Comparison of ENCODE assay signal across 15 cellular contexts in the genomic region with DNA sequence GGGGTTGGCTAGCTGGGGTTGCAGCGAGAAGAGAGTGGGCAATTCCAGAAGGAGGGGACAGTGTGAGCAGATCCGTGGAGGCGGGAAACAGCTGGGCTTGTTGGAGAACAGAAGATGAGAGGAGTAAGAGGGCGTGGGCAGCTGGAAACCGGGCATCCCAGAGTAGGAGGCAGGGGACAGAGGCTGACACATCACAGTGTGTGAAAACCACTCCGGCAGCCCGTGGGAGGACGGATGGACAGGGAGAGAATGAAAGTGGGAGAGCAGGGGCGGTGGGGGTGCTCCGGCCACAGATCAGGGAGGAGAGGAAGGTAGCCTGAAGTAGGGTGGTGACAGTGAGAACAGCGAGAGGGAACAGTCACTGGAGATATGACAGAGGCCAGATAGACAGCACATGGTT. TPM values are rescaled to one million over a fixed set of nuclear protein-coding genes. Genes with fewer than 3 reads are reported as not detected.
A peak's percentile ranks its signal among the peaks of the same experiment; 100 is the strongest.
DNase-seq lines count a peak whose midpoint lies in the region; ATAC-seq and TF ChIP-seq lines count a peak whose summit lies in the region.
"Had no signal": no experiment of that assay in that cellular context is flagged by ENCODE, and none has a peak within 500 bp of the region (broad histone marks: within the 10 kb centered on the region; RNA-seq: fewer than 3 reads in every experiment).

No MANE protein-coding gene starts in this region.

- H3K4me1 ChIP-seq in SJCRH30 = peaks cover 2% of the 10 kb centered on the region; the same call in 1 of the 2 replicates
- peaks cover 0 to 6% (median 1%) of the 10 kb centered on the region in 4 donors for H3K4me1 ChIP-seq in sigmoid colon
- no peaks in the 10 kb centered on the region for H3K4me1 ChIP-seq in aorta (ENCODE audit: control insufficient read depth in 1 of 2, insufficient read depth in 2 of 2, low read length in 2 of 2)

- DNase-seq in HFFc6 = no peak
- peak; percentile 39 to 51 for DNase-seq in SJCRH30
- DNase-seq in left kidney (ENCODE audit: low read depth, low spot score) = peak; percentile 34
- DNase-seq in sigmoid colon = peak; percentile 52
- no peak for DNase-seq in aorta
- no peak for DNase-seq in SIG-M5 (lab: John Stamatoyannopoulos, UW)
- DNase-seq: CD8-positive, alpha-beta T cell; Kasumi-1; NCI-H1436; NCI-H2029 treated with DMSO at 0.1 percent for 48 hours; NCI-H510A treated with DMSO at 0.1 percent for 48 hours; SHP77 treated with DMSO at 0.1 percent for 48 hours had no signal

- no peaks in the 10 kb centered on the region for H3K36me3 Mint-ChIP-seq in HFFc6 (ENCODE audit: low read depth)
- H3K36me3 Mint-ChIP-seq: CD8-positive, alpha-beta T cell had no signal

- H3K27me3 ChIP-seq in SJCRH30 (peaks cover 8% of the 10 kb centered on the region), sigmoid colon (no peaks in the 10 kb centered on the region), aorta (ENCODE audit: control insufficient read depth in 1 of 2, insufficient read depth in 2 of 2, low read length in 1 of 2) (no peaks in the 10 kb centered on the region)

- peak overlapping the region; percentile 53 for H3K4me3 Mint-ChIP-seq in HFFc6
- H3K4me3 Mint-ChIP-seq: CD8-positive, alpha-beta T cell had no signal

- TF ChIP-seq CTCF in HFFc6 (IDR thresholded peaks at IDR 0.05) (no peak), sigmoid colon (IDR thresholded peaks at IDR 0.05) (no peak)

- TF ChIP-seq POLR2A in sigmoid colon (IDR thresholded peaks at IDR 0.05) = no peak

- no peaks in the 10 kb centered on the region for H3K9me3 Mint-ChIP-seq in HFFc6
- H3K9me3 Mint-ChIP-seq: CD8-positive, alpha-beta T cell had no signal

- no peak for ATAC-seq in HG03571 (IDR thresholded peaks at IDR 0.05; ENCODE audit: unreplicated experiment)
- ATAC-seq in aorta (ENCODE audit: low FRiP score) = no peak
- ATAC-seq: CD8-positive, alpha-beta T cell had no signal

- H3K4me1 Mint-ChIP-seq in HFFc6 (ENCODE audit: low read depth) = peaks cover 14% of the 10 kb centered on the region

- H3K9me3 ChIP-seq in SJCRH30 (replicated peaks) = no peaks in the 10 kb centered on the region
- no peaks in the 10 kb centered on the region for H3K9me3 ChIP-seq in sigmoid colon
- no peaks in the 10 kb centered on the region for H3K9me3 ChIP-seq in aorta (ENCODE audit: control insufficient read depth, low read length)

- H3K27ac ChIP-seq in SJCRH30 = no peak overlapping the region
- H3K27ac ChIP-seq in sigmoid colon = no peak overlapping the region
- H3K27ac ChIP-seq in aorta (ENCODE audit: low read depth in 1 of 2, low read length in 2 of 2) = no peak overlapping the region

- WGBS in sigmoid colon, 2 donors = 56 to 61% methylated on average over 11 of the region's 11 CpGs
- WGBS in aorta, 2 donors = 44 to 46% methylated on average over 11 of the region's 11 CpGs

- intact Hi-C loops in sigmoid colon (cut with DNase I) = loop anchor here (10.0 kb wide), 1 partner anchor 111 kb away; no protein-coding TSS in a partner anchor
- intact Hi-C loops in aorta (cut with DNase I) = no loop called here

- H3K27me3 Mint-ChIP-seq in HFFc6 (ENCODE audit: insufficient read depth) = peaks cover 21% of the 10 kb centered on the region

- TF ChIP-seq EP300 in sigmoid colon (IDR thresholded peaks at IDR 0.05) = no peak

- no peak overlapping the region for H3K27ac Mint-ChIP-seq in HFFc6
- H3K27ac Mint-ChIP-seq: CD8-positive, alpha-beta T cell had no signal

- no peak overlapping the region for H3K4me3 ChIP-seq in SJCRH30
- H3K4me3 ChIP-seq in sigmoid colon = no peak overlapping the region
- H3K4me3 ChIP-seq in aorta (ENCODE audit: low read length in 2 of 2) = no peak overlapping the region

- H3K36me3 ChIP-seq in SJCRH30 (no peaks in the 10 kb centered on the region), sigmoid colon (no peaks in the 10 kb centered on the region), aorta (ENCODE audit: control insufficient read depth in 1 of 2, insufficient read depth in 2 of 2, low read length in 1 of 2) (no peaks in the 10 kb centered on the region)

RNA-seq across cellular contexts. Expression of a gene that starts 8.3 kb away (rescaled TPM):
- 100 to 1,000 TPM; 220 to 267 (median 263) TPM for total RNA-seq in HFFc6 (2021; fragmentation: NEBNext Ultra II Directional; extraction: Animal tissue kit (Norgen Biotek cat#: 25700))
- total RNA-seq in SJCRH30 (2014; rRNA removed; shearing (Covaris generic)) = 393 and 403 TPM in 2 replicates
- total RNA-seq in sigmoid colon (100 to 1,000 TPM; 136 to 172 (median 166) TPM), aorta (10 to 100 TPM; 75.9 to 83.5 TPM)
- polyA plus RNA-seq in sigmoid colon (100 to 1,000 TPM; 153 to 179 (median 177) TPM), aorta (100 to 1,000 TPM in 1 of 2 donors, 10 to 100 TPM in 1; 96.8 to 153 TPM)

RNA-seq across cellular contexts. Expression of a gene that starts 26.7 kb away (rescaled TPM):
- not detected for total RNA-seq in HFFc6 (2021; fragmentation: NEBNext Ultra II Directional; extraction: Animal tissue kit (Norgen Biotek cat#: 25700))
- total RNA-seq in SJCRH30 (2014; rRNA removed; shearing (Covaris generic)) = not detected in 2 replicates
- not detected for total RNA-seq in sigmoid colon
- not detected for polyA plus RNA-seq in sigmoid colon
- not detected for total RNA-seq in aorta
- not detected for polyA plus RNA-seq in aorta
- total RNA-seq: CD8-positive, alpha-beta T cell had no signal
- polyA plus RNA-seq: AG04450, BJ had no signal

Comparison
In these comparisons a context has a peak if more than half of its experiments do, and no peak if none do; other contexts are left out.
1. DNase-seq: peak in SJCRH30 (2 of 2), left kidney (single experiment) and sigmoid colon (single experiment); none in HFFc6 (single experiment), aorta (0 of 2) and SIG-M5 (single experiment).